Comparison of ENCODE assay signal across 8 cellular contexts in the genomic region with DNA sequence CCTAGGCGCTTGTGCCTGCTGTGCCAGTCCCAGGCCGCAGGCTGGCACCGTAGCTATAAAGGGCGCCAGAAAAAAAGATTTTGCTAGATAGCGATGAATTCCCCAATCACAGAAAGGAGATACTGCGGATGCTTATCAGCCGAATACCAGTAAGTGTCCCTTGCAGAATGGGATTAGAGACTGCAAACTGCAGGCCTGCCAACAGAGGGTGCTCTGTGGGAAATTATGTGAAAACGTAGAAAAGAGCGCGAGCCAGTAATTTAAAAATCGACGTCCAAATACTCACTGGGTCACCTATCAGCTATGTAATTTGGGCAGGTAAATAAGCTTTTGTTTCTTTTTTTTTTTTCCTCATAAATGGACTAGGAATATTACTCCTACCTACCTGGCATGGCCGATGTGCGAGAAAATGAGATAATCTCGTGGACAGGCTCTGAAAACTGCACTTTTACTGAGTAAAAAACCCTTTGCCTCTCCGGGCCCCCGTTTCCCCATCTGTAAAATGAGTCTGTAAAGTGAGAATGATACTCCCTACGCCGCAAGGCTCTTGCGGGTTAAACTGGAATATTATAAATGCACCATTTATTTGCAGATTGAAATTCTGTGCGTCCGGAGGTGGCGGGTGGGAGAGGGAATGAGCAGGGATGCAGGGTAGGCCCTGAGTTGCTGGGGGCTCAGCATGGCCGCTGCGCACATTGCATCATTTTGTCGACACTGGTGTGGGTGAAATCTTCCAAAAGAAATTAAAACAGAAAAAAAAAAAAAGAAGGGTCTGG. TPM values are rescaled to one million over a fixed set of nuclear protein-coding genes. Genes with fewer than 3 reads are reported as not detected.
DNase-seq lines count a peak whose midpoint lies in the region; ATAC-seq, FAIRE-seq and TF ChIP-seq lines count a peak whose summit lies in the region.

No MANE protein-coding gene starts in this region.

- H3K36me3 Mint-ChIP-seq in T-helper 17 cell (ENCODE audit: low read depth) (peaks cover 4% of the 10 kb centered on the region), astrocyte (ENCODE audit: low read depth, unreplicated experiment) (peaks cover 8% of the 10 kb centered on the region)

- FAIRE-seq in astrocyte (lab: Jason Lieb, UNC), result no peak

- H3K27me3 Mint-ChIP-seq in T-helper 17 cell, result no peaks in the 10 kb centered on the region
- H3K27me3 Mint-ChIP-seq in astrocyte (ENCODE audit: low read depth, unreplicated experiment), result no peaks in the 10 kb centered on the region

- peaks cover 25% of the 10 kb centered on the region for H3K4me1 ChIP-seq in DND-41 (ENCODE audit: insufficient read depth, low read length)
- peaks cover 12% of the 10 kb centered on the region for H3K4me1 ChIP-seq in astrocyte (ENCODE audit: insufficient read depth, low read length)

- H3K9me3 ChIP-seq in DND-41 (ENCODE audit: insufficient read depth, low read length, severe bottlenecking), result no peaks in the 10 kb centered on the region
- H3K9me3 ChIP-seq in T-helper 17 cell (ENCODE audit: control insufficient read depth, low read length, poor library complexity, severe bottlenecking), result no peaks in the 10 kb centered on the region
- H3K9me3 ChIP-seq in astrocyte (ENCODE audit: insufficient read depth, low read depth, low read length), result no peaks in the 10 kb centered on the region

- H3K27ac Mint-ChIP-seq in T-helper 17 cell, result no peak overlapping the region
- peak overlapping the region; percentile 95 for H3K27ac Mint-ChIP-seq in astrocyte (ENCODE audit: unreplicated experiment)

- H3K27me3 ChIP-seq in DND-41 (ENCODE audit: insufficient read depth, low read length, poor library complexity) (no peaks in the 10 kb centered on the region), H7 (ENCODE audit: control insufficient read depth, insufficient read depth, low read length) (no peaks in the 10 kb centered on the region), astrocyte (ENCODE audit: insufficient read depth, low read length) (no peaks in the 10 kb centered on the region)

- TF ChIP-seq CTCF in DND-41 (IDR thresholded peaks at IDR 0.05; ENCODE audit: borderline replicate concordance, extremely low read depth, low read length, poor library complexity, severe bottlenecking), result peak; percentile 94
- peak; percentile 95 for TF ChIP-seq CTCF in astrocyte (IDR thresholded peaks at IDR 0.05; ENCODE audit: insufficient read depth, low read depth, low read length)
- peak; percentile 92 for TF ChIP-seq CTCF in retinal pigment epithelial cell (conservative IDR thresholded peaks at IDR 0.05; ENCODE audit: low read depth, low read length)

- H3K9me3 Mint-ChIP-seq in astrocyte (ENCODE audit: unreplicated experiment), result no peaks in the 10 kb centered on the region

- H3K79me2 ChIP-seq in DND-41 (ENCODE audit: insufficient read depth, low read length), result peaks cover 53% of the 10 kb centered on the region
- H3K79me2 ChIP-seq in astrocyte (ENCODE audit: insufficient read depth, low read length), result peaks cover 32% of the 10 kb centered on the region

- H3K9ac ChIP-seq in DND-41 (ENCODE audit: low read depth, low read length) (peak overlapping the region; percentile 87), astrocyte (ENCODE audit: low read length) (peak overlapping the region; percentile 88)

- H3K36me3 ChIP-seq in DND-41 (ENCODE audit: insufficient read depth, low read length) (peaks cover 23% of the 10 kb centered on the region), H7 (replicated peaks; ENCODE audit: control insufficient read depth, insufficient read depth, low read length) (no peaks in the 10 kb centered on the region; the same call in none of the 2 replicates), astrocyte (ENCODE audit: insufficient read depth, low read length) (peaks cover 1% of the 10 kb centered on the region)

- H3K4me1 Mint-ChIP-seq in T-helper 17 cell (peaks cover 22% of the 10 kb centered on the region), astrocyte (ENCODE audit: low read depth, unreplicated experiment) (peaks cover 13% of the 10 kb centered on the region)

- H3K4me2 ChIP-seq in DND-41 (ENCODE audit: insufficient read depth, low read length) (peak overlapping the region; percentile 67), astrocyte (ENCODE audit: low read length) (peak overlapping the region; percentile 92)

- peak overlapping the region; percentile 99 for H3K27ac ChIP-seq in DND-41 (ENCODE audit: low read length)
- peak overlapping the region; percentile 85 for H3K27ac ChIP-seq in astrocyte (ENCODE audit: low read depth, low read length)

- H2AFZ ChIP-seq in DND-41 (ENCODE audit: low read depth, low read length) (peak overlapping the region; percentile 69), astrocyte (ENCODE audit: low read depth, low read length) (peak overlapping the region; percentile 16)

- ATAC-seq in DND-41 (ENCODE audit: insufficient read depth, low read depth) (peak; percentile 39), T-helper 17 cell (peak; percentile 44), HG03457 (IDR thresholded peaks at IDR 0.05; ENCODE audit: unreplicated experiment) (no peak)

- H3K4me3 ChIP-seq in DND-41 (ENCODE audit: low read depth in 1 of 2, low read length in 2 of 2) (peak overlapping the region; percentile 49 to 76), H7 (ENCODE audit: insufficient read depth, low read depth, low read length) (peak overlapping the region; percentile 84), astrocyte (ENCODE audit: insufficient read depth, low read depth, low read length) (peak overlapping the region; percentile 85), retinal pigment epithelial cell (ENCODE audit: low read length) (peak overlapping the region; percentile 85)

- H4K20me1 ChIP-seq in DND-41 (ENCODE audit: insufficient read depth, low read length) (no peaks in the 10 kb centered on the region), astrocyte (ENCODE audit: insufficient read depth, low read length) (peaks cover 15% of the 10 kb centered on the region)

- H3K4me3 Mint-ChIP-seq in T-helper 17 cell (peak overlapping the region; percentile 91), astrocyte (ENCODE audit: unreplicated experiment) (peak overlapping the region; percentile 92)

- DNase-seq in DND-41 (peak; percentile 78), H7 (peak; percentile 85), NCI-H1436 treated with DMSO at 0.1 percent for 48 hours (lab: John Stamatoyannopoulos, UW) (peak; percentile 53), T-helper 17 cell (peak; percentile 36 to 53 (median 41)), astrocyte (ENCODE audit: low read depth) (peak; percentile 31), hypothalamus (lab: John Stamatoyannopoulos, UW) (peak in 36 of 51 donors; percentile 10 to 78 (median 38)), retinal pigment epithelial cell (ENCODE audit: low read depth) (no peak)

RNA-seq across cellular contexts. Expression of a gene that starts 1.2 kb away (rescaled TPM):
- 12.9 and 20.4 TPM in 2 replicates for total RNA-seq in H7 (2014; rRNA removed; shearing (Covaris generic))
- total RNA-seq in T-helper 17 cell (10 to 100 TPM; 64.4 to 70.0 TPM), astrocyte (34.4 and 38.9 TPM in 2 replicates)

RNA-seq across cellular contexts. Expression of a gene that starts 26.8 kb away (rescaled TPM):
- total RNA-seq in H7 (2014; rRNA removed; shearing (Covaris generic)), result 1.3 and 2.5 TPM in 2 replicates
- total RNA-seq in T-helper 17 cell (not detected), astrocyte (0.29 and 0.45 TPM in 2 replicates)
